3 cellular contexts compared by ENCODE assay signal in the genomic region with DNA sequence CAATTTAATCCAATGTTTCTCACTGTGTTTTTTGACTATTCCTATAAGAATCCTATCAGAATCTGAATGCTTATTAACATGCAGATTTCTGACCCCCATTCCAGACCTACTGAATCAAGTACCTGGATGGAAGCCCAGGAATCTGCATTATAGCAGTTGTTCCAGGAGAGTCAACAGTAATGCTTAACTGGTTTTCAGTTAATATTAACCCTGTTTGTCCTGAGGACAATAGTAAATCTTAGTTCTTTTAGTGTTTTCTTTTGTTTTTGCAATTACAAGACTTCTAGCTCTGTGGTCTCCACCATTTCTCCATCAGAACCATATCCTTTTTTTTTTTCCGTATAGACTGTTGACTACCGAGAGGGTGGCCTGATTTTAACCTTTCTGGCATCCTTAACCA.
"Had no signal": no experiment of that assay in that cellular context is flagged by ENCODE, and none has a peak within 500 bp of the region (broad histone marks: within the 10 kb centered on the region; RNA-seq: fewer than 3 reads in every experiment).

No MANE protein-coding gene starts in this region.

- DNase-seq: H9, HCEC 1CT had no signal

- H3K4me3 ChIP-seq: GM23338 had no signal
